Comparison of ENCODE assay signal across 1 cellular context in the genomic region with DNA sequence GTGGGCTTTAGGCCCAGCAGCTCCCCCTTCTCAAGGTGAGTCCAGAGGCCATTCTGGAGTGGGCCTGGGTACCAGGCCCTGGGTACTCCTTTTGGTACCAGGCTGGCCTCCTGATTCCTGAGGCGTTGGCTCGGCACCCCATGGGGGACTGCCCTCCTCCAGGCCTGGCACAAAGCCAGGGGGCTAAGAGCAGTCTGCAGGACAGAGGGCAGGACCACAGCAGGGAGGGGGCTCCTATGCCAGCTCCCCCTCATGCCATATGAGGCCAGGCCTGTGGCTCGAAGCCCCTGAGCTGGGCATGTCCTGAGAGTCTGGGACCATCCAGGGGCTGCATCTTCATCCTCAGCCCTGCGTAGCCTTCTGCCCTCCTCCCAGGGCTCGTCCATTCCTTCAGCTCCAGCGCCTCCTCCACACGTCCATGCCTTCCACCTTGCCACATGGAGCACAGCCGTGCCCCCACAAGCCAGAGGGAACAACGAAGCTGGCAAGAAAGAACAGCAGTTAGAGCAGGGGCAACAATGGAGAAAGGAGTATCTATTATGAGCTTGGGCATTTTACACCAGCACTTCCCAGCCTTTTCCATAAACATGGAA.
TF ChIP-seq lines count a peak whose summit lies in the region.

No MANE protein-coding gene starts in this region.

TF ChIP-seq in HepG2, 621 proteins besides CTCF, POLR2A, EP300 and RAD21:
- TF ChIP-seq ZNF512B (CRISPR knock-in tag; IDR thresholded peaks at IDR 0.05; ENCODE audit: borderline replicate concordance) = no peak
- peak; percentile 58 for TF ChIP-seq AGO2 (optimal IDR thresholded peaks at IDR 0.05; ENCODE audit: low read depth, low read length)
- no peak for TF ChIP-seq CENPBD1 (CRISPR knock-in tag; IDR thresholded peaks at IDR 0.05; ENCODE audit: borderline replicate concordance, low read depth)
